22 cellular contexts compared by ENCODE assay signal in genomic region chr7:960269-960871, GRCh38. TPM values are rescaled to one million over a fixed set of nuclear protein-coding genes. Genes with fewer than 3 reads are reported as not detected.
A peak's percentile ranks its signal among the peaks of the same experiment; 100 is the strongest.
DNase-seq lines count a peak whose midpoint lies in the region; ATAC-seq and TF ChIP-seq lines count a peak whose summit lies in the region.
"Had no signal": no experiment of that assay in that cellular context is flagged by ENCODE, and none has a peak within 500 bp of the region (broad histone marks: within the 10 kb centered on the region; RNA-seq: fewer than 3 reads in every experiment).

No MANE protein-coding gene starts in this region.

- no peak for DNase-seq in activated naive CD8-positive, alpha-beta T cell treated with anti-CD3 and anti-CD28 coated beads, Interleukin-2, amount 50 U/mL, for 24 hours
- no peak for DNase-seq in activated naive CD8-positive, alpha-beta T cell treated with anti-CD3 and anti-CD28 coated beads for 36 hours
- DNase-seq in myocyte (ENCODE audit: low read depth): peak; percentile 25
- DNase-seq in upper lobe of right lung: peak; percentile 56
- no peak for DNase-seq in activated CD4-positive, alpha-beta T cell treated with anti-CD3 and anti-CD28 coated beads for 48 hours
- no peak for DNase-seq in activated gamma-delta T cell treated with Interleukin-2 at 50 U/mL for 16 hours
- DNase-seq in globus pallidus (ENCODE audit: low spot score): no peak
- DNase-seq: ACHN; activated B cell treated with CpG ODN at 0.5 μM for 24 hours; activated CD8-positive, alpha-beta memory T cell treated with anti-CD3 and anti-CD28 coated beads for 24 hours; DND-41; naive B cell; NCI-H1436 treated with DMSO at 0.1 percent for 48 hours; NK-92 treated with Interleukin-12 subunit alpha and Interleukin-12 subunit beta, amount 100 ng/mL, for 24 hours; stimulated activated naive CD8-positive, alpha-beta T cell treated with anti-CD3 and anti-CD28 coated beads, Interleukin-15, amount 100 ng/mL, for 72 hours had no signal

- peaks cover 22% of the 10 kb centered on the region for H3K4me1 ChIP-seq in upper lobe of right lung

- no peaks in the 10 kb centered on the region for H3K9me3 Mint-ChIP-seq in activated naive CD8-positive, alpha-beta T cell treated with anti-CD3 and anti-CD28 coated beads, Interleukin-2, amount 50 U/mL, for 24 hours
- no peaks in the 10 kb centered on the region for H3K9me3 Mint-ChIP-seq in activated naive CD8-positive, alpha-beta T cell treated with anti-CD3 and anti-CD28 coated beads for 36 hours
- no peaks in the 10 kb centered on the region for H3K9me3 Mint-ChIP-seq in dendritic cell treated with granulocyte-macrophage colony-stimulating factor and Interleukin-4, amounts not matched to agents 40 ng/mL and 50 ng/mL, for 4 days
- H3K9me3 Mint-ChIP-seq: activated B cell treated with CpG ODN at 0.5 μM for 24 hours; activated T-helper 17 cell treated with anti-CD3 and anti-CD28 coated beads, Interleukin-2, amount 50 U/mL, for 72 hours; CD8-positive, alpha-beta memory T cell; naive B cell; stimulated activated naive CD8-positive, alpha-beta T cell treated with anti-CD3 and anti-CD28 coated beads, Interleukin-15, amount 100 ng/mL, for 72 hours had no signal

- peaks cover 16% of the 10 kb centered on the region for H3K27me3 ChIP-seq in upper lobe of right lung

- no peak overlapping the region for H3K4me3 Mint-ChIP-seq in activated naive CD8-positive, alpha-beta T cell treated with anti-CD3 and anti-CD28 coated beads, Interleukin-2, amount 50 U/mL, for 24 hours
- no peak overlapping the region for H3K4me3 Mint-ChIP-seq in activated naive CD8-positive, alpha-beta T cell treated with anti-CD3 and anti-CD28 coated beads for 36 hours
- peak overlapping the region; percentile 10 for H3K4me3 Mint-ChIP-seq in dendritic cell treated with granulocyte-macrophage colony-stimulating factor and Interleukin-4, amounts not matched to agents 40 ng/mL and 50 ng/mL, for 4 days
- H3K4me3 Mint-ChIP-seq: activated B cell treated with CpG ODN at 0.5 μM for 24 hours; activated T-helper 17 cell treated with anti-CD3 and anti-CD28 coated beads, Interleukin-2, amount 50 U/mL, for 72 hours; CD8-positive, alpha-beta memory T cell; naive B cell; stimulated activated naive CD8-positive, alpha-beta T cell treated with anti-CD3 and anti-CD28 coated beads, Interleukin-15, amount 100 ng/mL, for 72 hours had no signal

- no peak overlapping the region for H3K27ac ChIP-seq in upper lobe of right lung

- H3K27ac Mint-ChIP-seq in activated naive CD8-positive, alpha-beta T cell treated with anti-CD3 and anti-CD28 coated beads, Interleukin-2, amount 50 U/mL, for 24 hours: no peak overlapping the region
- no peak overlapping the region for H3K27ac Mint-ChIP-seq in activated naive CD8-positive, alpha-beta T cell treated with anti-CD3 and anti-CD28 coated beads for 36 hours
- peak overlapping the region; percentile 38 for H3K27ac Mint-ChIP-seq in dendritic cell treated with granulocyte-macrophage colony-stimulating factor and Interleukin-4, amounts not matched to agents 40 ng/mL and 50 ng/mL, for 4 days
- H3K27ac Mint-ChIP-seq: activated B cell treated with CpG ODN at 0.5 μM for 24 hours; activated T-helper 17 cell treated with anti-CD3 and anti-CD28 coated beads, Interleukin-2, amount 50 U/mL, for 72 hours; CD8-positive, alpha-beta memory T cell; naive B cell had no signal

- TF ChIP-seq CTCF in upper lobe of right lung (IDR thresholded peaks at IDR 0.05): no peak

- H3K27me3 Mint-ChIP-seq in activated naive CD8-positive, alpha-beta T cell treated with anti-CD3 and anti-CD28 coated beads, Interleukin-2, amount 50 U/mL, for 24 hours: peaks cover 4% of the 10 kb centered on the region
- H3K27me3 Mint-ChIP-seq in activated naive CD8-positive, alpha-beta T cell treated with anti-CD3 and anti-CD28 coated beads for 36 hours: peaks cover 9% of the 10 kb centered on the region
- H3K27me3 Mint-ChIP-seq in dendritic cell treated with granulocyte-macrophage colony-stimulating factor and Interleukin-4, amounts not matched to agents 40 ng/mL and 50 ng/mL, for 4 days: peaks cover 36% of the 10 kb centered on the region

- no peaks in the 10 kb centered on the region for H3K36me3 ChIP-seq in upper lobe of right lung

- H3K4me3 ChIP-seq in upper lobe of right lung: no peak overlapping the region

- intact Hi-C loops in dendritic cell treated with granulocyte-macrophage colony-stimulating factor and Interleukin-4, amounts not matched to agents 40 ng/mL and 50 ng/mL, for 4 days (cut with micrococcal nuclease): no loop called here
- intact Hi-C loops in upper lobe of right lung (cut with DNase I): no loop called here

- ATAC-seq in activated naive CD8-positive, alpha-beta T cell treated with anti-CD3 and anti-CD28 coated beads, Interleukin-2, amount 50 U/mL, for 24 hours: peak; percentile 38
- ATAC-seq in upper lobe of right lung: no peak
- ATAC-seq: activated T-helper 17 cell treated with anti-CD3 and anti-CD28 coated beads, Interleukin-2, amount 50 U/mL, for 72 hours; HCT116; stimulated activated naive CD8-positive, alpha-beta T cell treated with anti-CD3 and anti-CD28 coated beads, Interleukin-15, amount 100 ng/mL, for 72 hours had no signal

- no peaks in the 10 kb centered on the region for H3K9me3 ChIP-seq in upper lobe of right lung

- peaks cover 12% of the 10 kb centered on the region for H3K4me1 Mint-ChIP-seq in activated naive CD8-positive, alpha-beta T cell treated with anti-CD3 and anti-CD28 coated beads, Interleukin-2, amount 50 U/mL, for 24 hours
- H3K4me1 Mint-ChIP-seq in activated naive CD8-positive, alpha-beta T cell treated with anti-CD3 and anti-CD28 coated beads for 36 hours: peaks cover 13% of the 10 kb centered on the region
- H3K4me1 Mint-ChIP-seq in dendritic cell treated with granulocyte-macrophage colony-stimulating factor and Interleukin-4, amounts not matched to agents 40 ng/mL and 50 ng/mL, for 4 days (ENCODE audit: low read depth): peaks cover 75% of the 10 kb centered on the region
- H3K4me1 Mint-ChIP-seq: activated T-helper 17 cell treated with anti-CD3 and anti-CD28 coated beads, Interleukin-2, amount 50 U/mL, for 72 hours had no signal

- no peaks in the 10 kb centered on the region for H3K36me3 Mint-ChIP-seq in activated naive CD8-positive, alpha-beta T cell treated with anti-CD3 and anti-CD28 coated beads, Interleukin-2, amount 50 U/mL, for 24 hours (ENCODE audit: low read depth)
- H3K36me3 Mint-ChIP-seq in activated naive CD8-positive, alpha-beta T cell treated with anti-CD3 and anti-CD28 coated beads for 36 hours: peaks cover 3% of the 10 kb centered on the region
- no peaks in the 10 kb centered on the region for H3K36me3 Mint-ChIP-seq in dendritic cell treated with granulocyte-macrophage colony-stimulating factor and Interleukin-4, amounts not matched to agents 40 ng/mL and 50 ng/mL, for 4 days (ENCODE audit: low read depth)
- H3K36me3 Mint-ChIP-seq: CD8-positive, alpha-beta memory T cell; naive B cell had no signal

RNA-seq across cellular contexts. Expression of gene ADAP1, which starts 5.9 kb away (rescaled TPM):
- total RNA-seq in activated naive CD8-positive, alpha-beta T cell treated with anti-CD3 and anti-CD28 coated beads for 36 hours: 10 to 100 TPM; 49.9 to 56.7 TPM
- total RNA-seq in myocyte: 0.56 and 1.6 TPM in 2 replicates
- polyA plus RNA-seq in myocyte (2012): 0.28 TPM
- total RNA-seq in upper lobe of right lung: 30.7 TPM

RNA-seq across cellular contexts. Expression of gene COX19, which starts 15.0 kb away (rescaled TPM):
- total RNA-seq in activated naive CD8-positive, alpha-beta T cell treated with anti-CD3 and anti-CD28 coated beads for 36 hours: 10 to 100 TPM; 17.7 to 18.1 TPM
- total RNA-seq in myocyte (11.5 and 14.8 TPM in 2 replicates), upper lobe of right lung (9.4 TPM)
- 8.1 TPM for polyA plus RNA-seq in myocyte (2012)

RNA-seq across cellular contexts. Expression of gene CYP2W1, which starts 22.6 kb away (rescaled TPM):
- total RNA-seq in activated naive CD8-positive, alpha-beta T cell treated with anti-CD3 and anti-CD28 coated beads for 36 hours: not detected
- not detected in 2 replicates for total RNA-seq in myocyte
- polyA plus RNA-seq in myocyte (2012): 0.11 TPM
- not detected for total RNA-seq in upper lobe of right lung
- total RNA-seq: activated B cell treated with CpG ODN at 0.5 μM for 24 hours; activated T-helper 17 cell treated with anti-CD3 and anti-CD28 coated beads, Interleukin-2, amount 50 U/mL, for 72 hours; CD8-positive, alpha-beta memory T cell; HT1080; pulmonary artery endothelial cell; T-helper 1 cell treated with Interleukin-12 subunit alpha and Interleukin-12 subunit beta and Interleukin-4 antibody, amounts not matched to agents 30 ng/mL and 1 ng/mL, for 36 hours had no signal
- polyA plus RNA-seq: CD8-positive, alpha-beta memory T cell had no signal

Comparison
In these comparisons a context has a peak if more than half of its experiments do, and no peak if none do; other contexts are left out.
1. DNase-seq: peak in myocyte (single experiment) and upper lobe of right lung (single experiment); none in activated naive CD8-positive, alpha-beta T cell treated with anti-CD3 and anti-CD28 coated beads, Interleukin-2, amount 50 U/mL, for 24 hours (single experiment), activated naive CD8-positive, alpha-beta T cell treated with anti-CD3 and anti-CD28 coated beads for 36 hours (single experiment), activated CD4-positive, alpha-beta T cell treated with anti-CD3 and anti-CD28 coated beads for 48 hours (single experiment), activated gamma-delta T cell treated with Interleukin-2 at 50 U/mL for 16 hours (single experiment) and globus pallidus (single experiment).
2. RNA of gene ADAP1, which starts 5.9 kb away (total RNA-seq): 49.9 to 56.7 TPM in activated naive CD8-positive, alpha-beta T cell treated with anti-CD3 and anti-CD28 coated beads for 36 hours and 30.7 TPM in upper lobe of right lung (single experiment); 0.56 to 1.6 TPM in myocyte; every median in the first group is over 10 times any median in the second.